1 cellular context compared by ENCODE assay signal in the genomic region with DNA sequence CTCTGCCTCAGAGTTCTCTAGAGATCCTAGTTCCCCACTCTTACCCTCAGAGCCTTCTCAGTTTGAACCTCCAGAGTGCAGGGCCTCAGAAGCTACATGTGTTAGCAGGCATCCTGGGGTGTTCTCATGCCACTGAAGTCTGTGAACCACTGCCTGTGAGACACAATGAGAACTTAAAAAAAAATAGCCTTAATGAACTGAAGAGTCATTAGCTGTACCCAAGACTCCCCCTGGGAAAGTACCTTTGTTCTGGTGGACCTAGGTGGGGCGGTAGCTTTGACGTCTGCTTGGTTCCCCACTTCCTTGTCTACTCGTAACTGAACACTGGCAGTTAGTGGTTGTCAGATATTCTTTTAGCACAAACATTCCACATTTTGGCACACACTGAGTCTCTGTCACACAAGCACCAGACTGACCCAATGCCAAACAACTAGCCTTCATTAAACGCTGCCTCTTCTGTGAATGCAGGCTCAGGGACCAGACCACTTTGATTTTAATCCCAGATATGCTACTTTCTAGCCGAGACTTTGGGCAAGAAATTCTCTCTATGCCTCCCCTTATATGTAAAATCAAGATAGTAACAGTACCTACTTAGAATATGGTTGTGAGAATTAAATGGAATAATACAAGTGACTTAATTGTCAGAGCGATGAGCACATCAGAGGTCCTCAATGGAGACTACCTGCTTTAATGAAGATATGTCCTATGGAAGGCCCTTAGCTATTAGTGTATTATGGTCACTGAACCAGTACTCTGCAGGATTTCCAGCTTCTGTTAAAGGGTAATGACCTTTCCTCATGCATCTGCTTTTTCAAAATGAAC.
TF ChIP-seq lines count a peak whose summit lies in the region.

No MANE protein-coding gene starts in this region.

TF ChIP-seq in GM12878, 131 proteins besides CTCF, POLR2A, EP300 and RAD21 (continued from another document and continues in another):
- TF ChIP-seq CEBPB (IDR thresholded peaks at IDR 0.05; ENCODE audit: borderline replicate concordance in 1 of 2, low read depth in 2 of 2, low read length in 2 of 2) (no peak), NR2F1 (conservative IDR thresholded peaks at IDR 0.05) (peak; percentile 72), MEF2B (IDR thresholded peaks at IDR 0.05; ENCODE audit: partially characterized antibody, poor library complexity, severe bottlenecking) (peak; percentile 100), RAD51 (IDR thresholded peaks at IDR 0.05) (no peak), RCOR1 (conservative IDR thresholded peaks at IDR 0.05; ENCODE audit: low read depth, low read length) (no peak), USF2 (IDR thresholded peaks at IDR 0.05; ENCODE audit: borderline replicate concordance, low read depth, low read length) (no peak), IKZF1 (conservative IDR thresholded peaks at IDR 0.05) (peak; percentile 97), POU2F2 (IDR thresholded peaks at IDR 0.05; ENCODE audit: borderline replicate concordance, low read depth, low read length) (peak; percentile 90), ATF7 (IDR thresholded peaks at IDR 0.05; ENCODE audit: low read depth) (peak; percentile 96), ZNF217 (IDR thresholded peaks at IDR 0.05) (0 out of 2 replicates have a peak, but pooled peaks have one; percentile 15), EZH2 (IDR thresholded peaks at IDR 0.05; ENCODE audit: borderline replicate concordance, control insufficient read depth, low read depth, low read length) (no peak), BHLHE40 (IDR thresholded peaks at IDR 0.05; ENCODE audit: borderline replicate concordance in 1 of 2, low read depth in 2 of 2, low read length in 1 of 2) (peak; percentile 72 to 73; a peak in 3 of 4 replicates), SIN3A (IDR thresholded peaks at IDR 0.05; ENCODE audit: low read depth, low read length) (no peak), FOXM1 (IDR thresholded peaks at IDR 0.05; ENCODE audit: low read depth, low read length) (peak; percentile 98), CHD2 (IDR thresholded peaks at IDR 0.05; ENCODE audit: borderline replicate concordance, low read depth, low read length) (peak; percentile 93), NR2C1 (IDR thresholded peaks at IDR 0.05) (no peak), MAX (IDR thresholded peaks at IDR 0.05; ENCODE audit: low read depth, low read length) (no peak; the same call in 1 of the 2 replicates), NFYA (IDR thresholded peaks at IDR 0.05; ENCODE audit: borderline replicate concordance, low read depth, low read length) (no peak), NRF1 (conservative IDR thresholded peaks at IDR 0.05; ENCODE audit: low read depth, low read length) (no peak), SREBF2 (IDR thresholded peaks at IDR 0.05; ENCODE audit: low read length) (no peak), HDAC2 (IDR thresholded peaks at IDR 0.05) (no peak), ZNF24 (IDR thresholded peaks at IDR 0.05) (0 out of 2 replicates have a peak, but pooled peaks have one; percentile 43), KDM1A (IDR thresholded peaks at IDR 0.05; ENCODE audit: borderline replicate concordance) (no peak), CBFB (IDR thresholded peaks at IDR 0.05; ENCODE audit: low read depth) (peak; percentile 70; the same call in 1 of the 2 replicates), PML (IDR thresholded peaks at IDR 0.05; ENCODE audit: low read length) (0 out of 2 replicates have a peak, but pooled peaks have one; percentile 36), ZBTB33 (IDR thresholded peaks at IDR 0.05) (peak; percentile 55; the same call in 1 of the 2 replicates), BMI1 (IDR thresholded peaks at IDR 0.05; ENCODE audit: borderline replicate concordance) (peak; percentile 78), IKZF2 (IDR thresholded peaks at IDR 0.05) (peak; percentile 97 to 98), RUNX3 (IDR thresholded peaks at IDR 0.05; ENCODE audit: low read length) (peak; percentile 93), RBBP5 (conservative IDR thresholded peaks at IDR 0.05) (no peak), TBL1XR1 (IDR thresholded peaks at IDR 0.05; ENCODE audit: low read depth, low read length) (peak; percentile 71; the same call in 1 of the 2 replicates), ESRRA (IDR thresholded peaks at IDR 0.05; ENCODE audit: low read length) (no peak), TARDBP (IDR thresholded peaks at IDR 0.05; ENCODE audit: borderline replicate concordance) (no peak), E4F1 (IDR thresholded peaks at IDR 0.05; ENCODE audit: borderline replicate concordance, partially characterized antibody) (peak; percentile 61)
- TF ChIP-seq, protein P1, sequence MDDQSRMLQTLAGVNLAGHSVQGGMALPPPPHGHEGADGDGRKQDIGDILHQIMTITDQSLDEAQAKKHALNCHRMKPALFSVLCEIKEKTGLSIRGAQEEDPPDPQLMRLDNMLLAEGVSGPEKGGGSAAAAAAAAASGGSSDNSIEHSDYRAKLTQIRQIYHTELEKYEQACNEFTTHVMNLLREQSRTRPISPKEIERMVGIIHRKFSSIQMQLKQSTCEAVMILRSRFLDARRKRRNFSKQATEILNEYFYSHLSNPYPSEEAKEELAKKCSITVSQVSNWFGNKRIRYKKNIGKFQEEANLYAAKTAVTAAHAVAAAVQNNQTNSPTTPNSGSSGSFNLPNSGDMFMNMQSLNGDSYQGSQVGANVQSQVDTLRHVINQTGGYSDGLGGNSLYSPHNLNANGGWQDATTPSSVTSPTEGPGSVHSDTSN (IDR thresholded peaks at IDR 0.05; ENCODE audit: insufficient replicate concordance, low read depth, low read length), result no peak
- TF ChIP-seq, protein P2, sequence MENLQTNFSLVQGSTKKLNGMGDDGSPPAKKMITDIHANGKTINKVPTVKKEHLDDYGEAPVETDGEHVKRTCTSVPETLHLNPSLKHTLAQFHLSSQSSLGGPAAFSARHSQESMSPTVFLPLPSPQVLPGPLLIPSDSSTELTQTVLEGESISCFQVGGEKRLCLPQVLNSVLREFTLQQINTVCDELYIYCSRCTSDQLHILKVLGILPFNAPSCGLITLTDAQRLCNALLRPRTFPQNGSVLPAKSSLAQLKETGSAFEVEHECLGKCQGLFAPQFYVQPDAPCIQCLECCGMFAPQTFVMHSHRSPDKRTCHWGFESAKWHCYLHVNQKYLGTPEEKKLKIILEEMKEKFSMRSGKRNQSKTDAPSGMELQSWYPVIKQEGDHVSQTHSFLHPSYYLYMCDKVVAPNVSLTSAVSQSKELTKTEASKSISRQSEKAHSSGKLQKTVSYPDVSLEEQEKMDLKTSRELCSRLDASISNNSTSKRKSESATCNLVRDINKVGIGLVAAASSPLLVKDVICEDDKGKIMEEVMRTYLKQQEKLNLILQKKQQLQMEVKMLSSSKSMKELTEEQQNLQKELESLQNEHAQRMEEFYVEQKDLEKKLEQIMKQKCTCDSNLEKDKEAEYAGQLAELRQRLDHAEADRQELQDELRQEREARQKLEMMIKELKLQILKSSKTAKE (IDR thresholded peaks at IDR 0.05; ENCODE audit: low read depth, poor library complexity, severe bottlenecking), result peak; percentile 96
- TF ChIP-seq, protein P3, sequence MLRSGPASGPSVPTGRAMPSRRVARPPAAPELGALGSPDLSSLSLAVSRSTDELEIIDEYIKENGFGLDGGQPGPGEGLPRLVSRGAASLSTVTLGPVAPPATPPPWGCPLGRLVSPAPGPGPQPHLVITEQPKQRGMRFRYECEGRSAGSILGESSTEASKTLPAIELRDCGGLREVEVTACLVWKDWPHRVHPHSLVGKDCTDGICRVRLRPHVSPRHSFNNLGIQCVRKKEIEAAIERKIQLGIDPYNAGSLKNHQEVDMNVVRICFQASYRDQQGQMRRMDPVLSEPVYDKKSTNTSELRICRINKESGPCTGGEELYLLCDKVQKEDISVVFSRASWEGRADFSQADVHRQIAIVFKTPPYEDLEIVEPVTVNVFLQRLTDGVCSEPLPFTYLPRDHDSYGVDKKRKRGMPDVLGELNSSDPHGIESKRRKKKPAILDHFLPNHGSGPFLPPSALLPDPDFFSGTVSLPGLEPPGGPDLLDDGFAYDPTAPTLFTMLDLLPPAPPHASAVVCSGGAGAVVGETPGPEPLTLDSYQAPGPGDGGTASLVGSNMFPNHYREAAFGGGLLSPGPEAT (IDR thresholded peaks at IDR 0.05; ENCODE audit: low read depth), result peak; percentile 99
- TF ChIP-seq, protein P4, sequence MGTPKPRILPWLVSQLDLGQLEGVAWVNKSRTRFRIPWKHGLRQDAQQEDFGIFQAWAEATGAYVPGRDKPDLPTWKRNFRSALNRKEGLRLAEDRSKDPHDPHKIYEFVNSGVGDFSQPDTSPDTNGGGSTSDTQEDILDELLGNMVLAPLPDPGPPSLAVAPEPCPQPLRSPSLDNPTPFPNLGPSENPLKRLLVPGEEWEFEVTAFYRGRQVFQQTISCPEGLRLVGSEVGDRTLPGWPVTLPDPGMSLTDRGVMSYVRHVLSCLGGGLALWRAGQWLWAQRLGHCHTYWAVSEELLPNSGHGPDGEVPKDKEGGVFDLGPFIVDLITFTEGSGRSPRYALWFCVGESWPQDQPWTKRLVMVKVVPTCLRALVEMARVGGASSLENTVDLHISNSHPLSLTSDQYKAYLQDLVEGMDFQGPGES (IDR thresholded peaks at IDR 0.05), result no peak; the same call in 1 of the 2 replicates
- TF ChIP-seq, protein P5, sequence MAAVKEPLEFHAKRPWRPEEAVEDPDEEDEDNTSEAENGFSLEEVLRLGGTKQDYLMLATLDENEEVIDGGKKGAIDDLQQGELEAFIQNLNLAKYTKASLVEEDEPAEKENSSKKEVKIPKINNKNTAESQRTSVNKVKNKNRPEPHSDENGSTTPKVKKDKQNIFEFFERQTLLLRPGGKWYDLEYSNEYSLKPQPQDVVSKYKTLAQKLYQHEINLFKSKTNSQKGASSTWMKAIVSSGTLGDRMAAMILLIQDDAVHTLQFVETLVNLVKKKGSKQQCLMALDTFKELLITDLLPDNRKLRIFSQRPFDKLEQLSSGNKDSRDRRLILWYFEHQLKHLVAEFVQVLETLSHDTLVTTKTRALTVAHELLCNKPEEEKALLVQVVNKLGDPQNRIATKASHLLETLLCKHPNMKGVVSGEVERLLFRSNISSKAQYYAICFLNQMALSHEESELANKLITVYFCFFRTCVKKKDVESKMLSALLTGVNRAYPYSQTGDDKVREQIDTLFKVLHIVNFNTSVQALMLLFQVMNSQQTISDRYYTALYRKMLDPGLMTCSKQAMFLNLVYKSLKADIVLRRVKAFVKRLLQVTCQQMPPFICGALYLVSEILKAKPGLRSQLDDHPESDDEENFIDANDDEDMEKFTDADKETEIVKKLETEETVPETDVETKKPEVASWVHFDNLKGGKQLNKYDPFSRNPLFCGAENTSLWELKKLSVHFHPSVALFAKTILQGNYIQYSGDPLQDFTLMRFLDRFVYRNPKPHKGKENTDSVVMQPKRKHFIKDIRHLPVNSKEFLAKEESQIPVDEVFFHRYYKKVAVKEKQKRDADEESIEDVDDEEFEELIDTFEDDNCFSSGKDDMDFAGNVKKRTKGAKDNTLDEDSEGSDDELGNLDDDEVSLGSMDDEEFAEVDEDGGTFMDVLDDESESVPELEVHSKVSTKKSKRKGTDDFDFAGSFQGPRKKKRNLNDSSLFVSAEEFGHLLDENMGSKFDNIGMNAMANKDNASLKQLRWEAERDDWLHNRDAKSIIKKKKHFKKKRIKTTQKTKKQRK (IDR thresholded peaks at IDR 0.05; ENCODE audit: low read depth, low read length), result no peak
